8 cellular contexts compared by ENCODE assay signal in genomic region chr19:6740589-6741348, GRCh38. TPM values are rescaled to one million over a fixed set of nuclear protein-coding genes. Genes with fewer than 3 reads are reported as not detected.
A peak's percentile ranks its signal among the peaks of the same experiment; 100 is the strongest.
DNase-seq lines count a peak whose midpoint lies in the region; ATAC-seq and TF ChIP-seq lines count a peak whose summit lies in the region.

No MANE protein-coding gene starts in this region.

- peak overlapping the region; percentile 55 to 68 for H3K4me3 ChIP-seq in DND-41 (ENCODE audit: low read depth in 1 of 2, low read length in 2 of 2)
- H3K4me3 ChIP-seq in Karpas-422 (ENCODE audit: low read length), result peak overlapping the region; percentile 81
- H3K4me3 ChIP-seq in hepatocyte, result peak overlapping the region; percentile 79
- H3K4me3 ChIP-seq in sigmoid colon, result peak overlapping the region; percentile 80 to 91 (median 90)

- H3K9me3 Mint-ChIP-seq in activated naive CD8-positive, alpha-beta T cell treated with anti-CD3 and anti-CD28 coated beads, Interleukin-2, amount 50 U/mL, for 24 hours, result no peaks in the 10 kb centered on the region

- no peak for TF ChIP-seq EP300 in sigmoid colon (IDR thresholded peaks at IDR 0.05)

- ATAC-seq in DND-41 (ENCODE audit: insufficient read depth, low read depth), result no peak
- ATAC-seq in activated naive CD8-positive, alpha-beta T cell treated with anti-CD3 and anti-CD28 coated beads, Interleukin-2, amount 50 U/mL, for 24 hours, result no peak
- no peak for ATAC-seq in activated CD4-positive, CD25-positive, alpha-beta regulatory T cell treated with anti-CD3 and anti-CD28 coated beads, Interleukin-2, amount 50 U/mL, for 24 hours

- peak overlapping the region; percentile 59; the same call in 1 of the 2 replicates for H3K27ac ChIP-seq in DND-41 (ENCODE audit: low read length)
- H3K27ac ChIP-seq in Karpas-422 (ENCODE audit: low read length), result peak overlapping the region; percentile 39
- H3K27ac ChIP-seq in hepatocyte, result peak overlapping the region; percentile 93
- H3K27ac ChIP-seq in sigmoid colon, result peak overlapping the region; percentile 88 to 97 (median 94)

- H3K36me3 ChIP-seq in DND-41 (ENCODE audit: insufficient read depth, low read length) (peaks cover 26% of the 10 kb centered on the region), Karpas-422 (ENCODE audit: insufficient read depth, low read length) (no peaks in the 10 kb centered on the region), hepatocyte (replicated peaks; ENCODE audit: insufficient read depth, low read depth) (no peaks in the 10 kb centered on the region), sigmoid colon (peaks cover 4 to 23% (median 4%) of the 10 kb centered on the region in 4 donors)

- H3K27me3 ChIP-seq in DND-41 (ENCODE audit: insufficient read depth, low read length, poor library complexity) (no peaks in the 10 kb centered on the region), Karpas-422 (ENCODE audit: low read length) (no peaks in the 10 kb centered on the region), hepatocyte (no peaks in the 10 kb centered on the region), sigmoid colon (no peaks in the 10 kb centered on the region)

- H3K4me1 ChIP-seq in DND-41 (ENCODE audit: insufficient read depth, low read length) (peaks cover 47% of the 10 kb centered on the region), Karpas-422 (ENCODE audit: low read length) (peaks cover 39% of the 10 kb centered on the region), hepatocyte (ENCODE audit: insufficient read depth) (peaks cover 47% of the 10 kb centered on the region), sigmoid colon (peaks cover 0 to 86% (median 65%) of the 10 kb centered on the region in 4 donors)

- H3K9me2 ChIP-seq in Karpas-422 (replicated peaks; ENCODE audit: insufficient read depth, low read length), result no peaks in the 10 kb centered on the region
- H3K9me2 ChIP-seq in hepatocyte (replicated peaks; ENCODE audit: insufficient read depth), result no peaks in the 10 kb centered on the region

- 3% methylated on average over 33 of the region's 46 CpGs for WGBS in hepatocyte (ENCODE audit: low lambda C conversion rate, missing lambda C conversion rate)
- 1% methylated on average over 46 of the region's 46 CpGs for WGBS in sigmoid colon, 2 donors

- TF ChIP-seq CTCF in DND-41 (IDR thresholded peaks at IDR 0.05; ENCODE audit: borderline replicate concordance, extremely low read depth, low read length, poor library complexity, severe bottlenecking), result no peak
- TF ChIP-seq CTCF in hepatocyte (IDR thresholded peaks at IDR 0.05; ENCODE audit: poor library complexity), result no peak
- no peak for TF ChIP-seq CTCF in sigmoid colon (IDR thresholded peaks at IDR 0.05)

- H3K4me3 Mint-ChIP-seq in activated naive CD8-positive, alpha-beta T cell treated with anti-CD3 and anti-CD28 coated beads, Interleukin-2, amount 50 U/mL, for 24 hours, result peak overlapping the region; percentile 91

- H2AFZ ChIP-seq in DND-41 (ENCODE audit: low read depth, low read length), result peak overlapping the region; percentile 69; the same call in 1 of the 2 replicates
- H2AFZ ChIP-seq in Karpas-422 (ENCODE audit: low read length), result no peak overlapping the region; the same call in 1 of the 2 replicates
- H2AFZ ChIP-seq in hepatocyte, result peak overlapping the region; percentile 22

- peak; percentile 44 to 50 for TF ChIP-seq POLR2A in sigmoid colon (IDR thresholded peaks at IDR 0.05)

- H3K9me3 ChIP-seq in DND-41 (ENCODE audit: insufficient read depth, low read length, severe bottlenecking) (no peaks in the 10 kb centered on the region), Karpas-422 (ENCODE audit: low read length) (no peaks in the 10 kb centered on the region), hepatocyte (ENCODE audit: low read depth) (no peaks in the 10 kb centered on the region), sigmoid colon (no peaks in the 10 kb centered on the region)

- H3K4me2 ChIP-seq in DND-41 (ENCODE audit: insufficient read depth, low read length), result peak overlapping the region; percentile 88
- peak overlapping the region; percentile 81 for H3K4me2 ChIP-seq in Karpas-422 (ENCODE audit: low read depth, low read length, poor library complexity, severe bottlenecking)
- peak overlapping the region; percentile 89 for H3K4me2 ChIP-seq in hepatocyte

- H3K4me1 Mint-ChIP-seq in activated naive CD8-positive, alpha-beta T cell treated with anti-CD3 and anti-CD28 coated beads, Interleukin-2, amount 50 U/mL, for 24 hours, result peaks cover 42% of the 10 kb centered on the region

- intact Hi-C loops in sigmoid colon (cut with DNase I), result no loop called here

- H3K27ac Mint-ChIP-seq in activated naive CD8-positive, alpha-beta T cell treated with anti-CD3 and anti-CD28 coated beads, Interleukin-2, amount 50 U/mL, for 24 hours, result peak overlapping the region; percentile 46

- peak overlapping the region; percentile 71 for H3K9ac ChIP-seq in DND-41 (ENCODE audit: low read depth, low read length)
- peak overlapping the region; percentile 78 for H3K9ac ChIP-seq in Karpas-422 (ENCODE audit: low read length)

- no peak for DNase-seq in DND-41
- peak; percentile 69 for DNase-seq in Karpas-422
- peak; percentile 41 for DNase-seq in activated naive CD8-positive, alpha-beta T cell treated with anti-CD3 and anti-CD28 coated beads, Interleukin-2, amount 50 U/mL, for 24 hours
- peak; percentile 80 for DNase-seq in hepatocyte (ENCODE audit: low spot score)
- peak; percentile 86 for DNase-seq in sigmoid colon
- DNase-seq in cerebellum (ENCODE audit: low spot score), result no peak
- no peak for DNase-seq in GM19238 (ENCODE audit: insufficient read length, low spot score)

- H4K20me1 ChIP-seq in DND-41 (ENCODE audit: insufficient read depth, low read length) (peaks cover 2% of the 10 kb centered on the region; the same call in 1 of the 2 replicates), Karpas-422 (ENCODE audit: insufficient read depth, low read depth, low read length) (no peaks in the 10 kb centered on the region), hepatocyte (ENCODE audit: insufficient read depth, poor library complexity, severe bottlenecking) (peaks cover 5% of the 10 kb centered on the region)

- H3K36me3 Mint-ChIP-seq in activated naive CD8-positive, alpha-beta T cell treated with anti-CD3 and anti-CD28 coated beads, Interleukin-2, amount 50 U/mL, for 24 hours (ENCODE audit: low read depth), result peaks cover 38% of the 10 kb centered on the region

- H3K27me3 Mint-ChIP-seq in activated naive CD8-positive, alpha-beta T cell treated with anti-CD3 and anti-CD28 coated beads, Interleukin-2, amount 50 U/mL, for 24 hours, result no peaks in the 10 kb centered on the region

- H3K79me2 ChIP-seq in DND-41 (ENCODE audit: insufficient read depth, low read length) (peaks cover 21% of the 10 kb centered on the region), Karpas-422 (ENCODE audit: low read length) (no peaks in the 10 kb centered on the region), hepatocyte (peaks cover 35% of the 10 kb centered on the region)

RNA-seq across cellular contexts. Expression of gene TRIP10, which starts 1.3 kb away (rescaled TPM):
- total RNA-seq in Karpas-422 (2014; rRNA removed; shearing (Covaris generic); ENCODE audit: low replicate concordance), result 6.5 and 15.7 TPM in 2 replicates
- total RNA-seq in hepatocyte (48.8 and 50.5 TPM in 2 replicates), sigmoid colon (100 to 1,000 TPM in 1 of 4 donors, 10 to 100 TPM in 3; 73.1 to 117 (median 90.1) TPM), cerebellum (3.6 TPM)
- polyA plus RNA-seq in hepatocyte (79.5 and 85.7 TPM in 2 replicates), sigmoid colon (10 to 100 TPM; 49.5 to 76.7 (median 70.3) TPM)

RNA-seq across cellular contexts. Expression of gene GPR108, which starts 3.4 kb away (rescaled TPM):
- 34.7 and 41.8 TPM in 2 replicates for total RNA-seq in Karpas-422 (2014; rRNA removed; shearing (Covaris generic); ENCODE audit: low replicate concordance)
- 59.0 and 66.6 TPM in 2 replicates for total RNA-seq in hepatocyte
- 120 TPM in 2 replicates for polyA plus RNA-seq in hepatocyte
- total RNA-seq in sigmoid colon, result 10 to 100 TPM; 44.5 to 67.3 (median 58.8) TPM
- 10 to 100 TPM; 39.0 to 91.1 (median 53.4) TPM for polyA plus RNA-seq in sigmoid colon
- total RNA-seq in cerebellum, result 13.0 TPM

RNA-seq across cellular contexts. Expression of gene C3, which starts 20.3 kb away (rescaled TPM):
- total RNA-seq in Karpas-422 (2014; rRNA removed; shearing (Covaris generic); ENCODE audit: low replicate concordance), result not detected in 2 replicates
- total RNA-seq in hepatocyte (563 and 814 TPM in 2 replicates), sigmoid colon (1,000 to 10,000 TPM in 1 of 4 donors, 100 to 1,000 TPM in 3; 317 to 1,284 (median 452) TPM), cerebellum (20.8 TPM)
- polyA plus RNA-seq in hepatocyte (493 and 556 TPM in 2 replicates), sigmoid colon (100 to 1,000 TPM in 1 of 3 donors, 10 to 100 TPM in 1, 1 to 10 TPM in 1; 9.0 to 313 (median 66.7) TPM)

RNA-seq across cellular contexts. Expression of gene SH2D3A, which starts 26.5 kb away (rescaled TPM):
- 3.3 and 18.9 TPM in 2 replicates for total RNA-seq in Karpas-422 (2014; rRNA removed; shearing (Covaris generic); ENCODE audit: low replicate concordance)
- total RNA-seq in hepatocyte, result 14.8 and 18.9 TPM in 2 replicates
- polyA plus RNA-seq in hepatocyte, result 19.6 and 26.0 TPM in 2 replicates
- under 1 TPM in 1 of 4 donors, not detected in 3; 0.66 TPM for total RNA-seq in sigmoid colon
- polyA plus RNA-seq in sigmoid colon, result 10 to 100 TPM; 23.8 to 42.7 (median 30.0) TPM
- 4.9 TPM for total RNA-seq in cerebellum

RNA-seq across cellular contexts. Expression of gene VAV1, which starts 31.7 kb away (rescaled TPM):
- total RNA-seq in Karpas-422 (2014; rRNA removed; shearing (Covaris generic); ENCODE audit: low replicate concordance), result 46.0 and 85.2 TPM in 2 replicates
- total RNA-seq in hepatocyte, result 0.23 and 0.32 TPM in 2 replicates
- polyA plus RNA-seq in hepatocyte, result not detected in 2 replicates
- total RNA-seq in sigmoid colon, result 1 to 10 TPM; 3.0 to 4.6 (median 4.3) TPM
- 10 to 100 TPM in 1 of 3 donors, 1 to 10 TPM in 2; 2.4 to 18.9 (median 3.7) TPM for polyA plus RNA-seq in sigmoid colon
- total RNA-seq in cerebellum, result 1.8 TPM

Comparison
In these comparisons a context has a peak if more than half of its experiments do, and no peak if none do; other contexts are left out.
1. DNase-seq: peak in Karpas-422 (single experiment), activated naive CD8-positive, alpha-beta T cell treated with anti-CD3 and anti-CD28 coated beads, Interleukin-2, amount 50 U/mL, for 24 hours (single experiment), hepatocyte (single experiment) and sigmoid colon (single experiment); none in DND-41 (single experiment), cerebellum (single experiment) and GM19238 (single experiment).
2. H3K27ac ChIP-seq: peak in every context shown above with its lines; median percentile 94 in sigmoid colon; 93 in hepatocyte; 59 in DND-41; 39 in Karpas-422.
3. RNA of gene C3, which starts 20.3 kb away (total RNA-seq): 563 to 814 TPM in hepatocyte, 317 to 1,284 TPM in sigmoid colon and 20.8 TPM in cerebellum (single experiment); not detected in Karpas-422; every median in the first group is over 10 times any median in the second.
4. Peak in every context shown above with its lines, with median percentiles within 50 percentile points of each other: H3K4me2 ChIP-seq and H3K4me3 ChIP-seq.